9 cellular contexts compared by ENCODE assay signal in genomic region chr10:74153123-74153522, GRCh38. TPM values are rescaled to one million over a fixed set of nuclear protein-coding genes. Genes with fewer than 3 reads are reported as not detected.
DNase-seq lines count a peak whose midpoint lies in the region; ATAC-seq and TF ChIP-seq lines count a peak whose summit lies in the region.
"Had no signal": no experiment of that assay in that cellular context is flagged by ENCODE, and none has a peak within 500 bp of the region (broad histone marks: within the 10 kb centered on the region; RNA-seq: fewer than 3 reads in every experiment).

No MANE protein-coding gene starts in this region.

- H2BK12ac ChIP-seq in neuronal stem cell (ENCODE audit: low read length): no peak overlapping the region

- H2BK5ac ChIP-seq in neuronal stem cell (ENCODE audit: low read length): no peak overlapping the region

- H3K4ac ChIP-seq in neuronal stem cell (ENCODE audit: low read length): no peak overlapping the region

- no peak overlapping the region for H2AK5ac ChIP-seq in neuronal stem cell (ENCODE audit: low read depth, low read length)

- no peaks in the 10 kb centered on the region for H3K27me3 Mint-ChIP-seq in activated T-helper 17 cell treated with anti-CD3 and anti-CD28 coated beads, Interleukin-2, amount 50 U/mL, for 72 hours

- peaks cover 5% of the 10 kb centered on the region for H3K79me1 ChIP-seq in neuronal stem cell (ENCODE audit: low read depth, low read length)

- no peak overlapping the region for H3K14ac ChIP-seq in neuronal stem cell (ENCODE audit: low read length)

- H3K36me3 ChIP-seq in BLaER1: peaks cover 5% of the 10 kb centered on the region; the same call in 1 of the 2 replicates
- H3K36me3 ChIP-seq in brain microvascular endothelial cell (replicated peaks): no peaks in the 10 kb centered on the region
- no peaks in the 10 kb centered on the region for H3K36me3 ChIP-seq in muscle layer of duodenum (ENCODE audit: control insufficient read depth in 1 of 2, insufficient read depth in 2 of 2, low read length in 2 of 2)
- peaks cover 0 to 1% of the 10 kb centered on the region in 2 donors for H3K36me3 ChIP-seq in neuronal stem cell (replicated peaks in 1 of 2; ENCODE audit: control insufficient read depth in 2 of 2, insufficient read depth in 2 of 2, low read length in 2 of 2)
- no peaks in the 10 kb centered on the region for H3K36me3 ChIP-seq in left lung

- H4K20me1 ChIP-seq in BLaER1: peaks cover 15% of the 10 kb centered on the region; the same call in 1 of the 2 replicates

- no peak for ATAC-seq in activated T-helper 17 cell treated with anti-CD3 and anti-CD28 coated beads, Interleukin-2, amount 50 U/mL, for 72 hours (replicated peaks)
- no peak for ATAC-seq in left lung

- H3K4me1 Mint-ChIP-seq in activated T-helper 17 cell treated with anti-CD3 and anti-CD28 coated beads, Interleukin-2, amount 50 U/mL, for 72 hours: peaks cover 16% of the 10 kb centered on the region

- TF ChIP-seq CTCF in HL-60 (IDR thresholded peaks at IDR 0.05; ENCODE audit: insufficient read depth, low read length): no peak
- peak; percentile 66 for TF ChIP-seq CTCF in brain microvascular endothelial cell (IDR thresholded peaks at IDR 0.05; ENCODE audit: low read depth, low read length, missing control alignments)
- TF ChIP-seq CTCF in left lung (IDR thresholded peaks at IDR 0.05): peak in 1 of 2 donors; percentile 28

- in situ Hi-C loops in brain microvascular endothelial cell (cut with HindIII; ENCODE audit: low pct_ligation_motif_present, low sequenced_read_pairs): no loop called here

- H3K23ac ChIP-seq in neuronal stem cell (ENCODE audit: low read depth, low read length, poor library complexity): no peak overlapping the region

- H3K4me3 ChIP-seq in BLaER1 (no peak overlapping the region), HL-60 (replicated peaks; ENCODE audit: insufficient read depth, low read length) (peak overlapping the region; percentile 98), brain microvascular endothelial cell (ENCODE audit: low read depth, low read length) (no peak overlapping the region), muscle layer of duodenum (ENCODE audit: low read depth in 1 of 2, low read length in 2 of 2) (no peak overlapping the region), neuronal stem cell (ENCODE audit: low read length in 2 of 2) (no peak overlapping the region), left lung (peak overlapping the region in 1 of 2 donors; percentile 90)

- H3K9me3 Mint-ChIP-seq in activated T-helper 17 cell treated with anti-CD3 and anti-CD28 coated beads, Interleukin-2, amount 50 U/mL, for 72 hours: no peaks in the 10 kb centered on the region
- H3K9me3 Mint-ChIP-seq: brain had no signal

- no peak overlapping the region for H2AFZ ChIP-seq in neuronal stem cell (ENCODE audit: low read length)

- peaks cover 72% of the 10 kb centered on the region for H3K4me1 ChIP-seq in BLaER1
- peaks cover 3 to 40% of the 10 kb centered on the region in 2 donors for H3K4me1 ChIP-seq in muscle layer of duodenum (ENCODE audit: control insufficient read depth in 1 of 2, insufficient read depth in 2 of 2, low read length in 2 of 2)
- H3K4me1 ChIP-seq in neuronal stem cell (ENCODE audit: control insufficient read depth in 2 of 2, insufficient read depth in 1 of 2, low read depth in 1 of 2, low read length in 2 of 2): peaks cover 0 to 7% of the 10 kb centered on the region in 2 donors
- peaks cover 24 to 32% of the 10 kb centered on the region in 2 donors for H3K4me1 ChIP-seq in left lung

- H3K27ac ChIP-seq in BLaER1 (no peak overlapping the region), HL-60 (replicated peaks) (peak overlapping the region; percentile 13; the same call in 1 of the 2 replicates), brain microvascular endothelial cell (no peak overlapping the region), muscle layer of duodenum (ENCODE audit: low read length) (peak overlapping the region; percentile 2), neuronal stem cell (replicated peaks; ENCODE audit: low read length) (no peak overlapping the region), left lung (no peak overlapping the region)

- H3K9me3 ChIP-seq in BLaER1: no peaks in the 10 kb centered on the region
- H3K9me3 ChIP-seq in muscle layer of duodenum (ENCODE audit: control insufficient read depth in 1 of 2, low read length in 2 of 2): no peaks in the 10 kb centered on the region
- H3K9me3 ChIP-seq in neuronal stem cell (replicated peaks in 1 of 2; ENCODE audit: control insufficient read depth in 2 of 2, insufficient read depth in 1 of 2, low read depth in 1 of 2, low read length in 2 of 2): no peaks in the 10 kb centered on the region
- H3K9me3 ChIP-seq in left lung: no peaks in the 10 kb centered on the region

- H4K91ac ChIP-seq in neuronal stem cell (ENCODE audit: low read depth, low read length, poor library complexity): no peak overlapping the region

- no peak overlapping the region for H3K4me3 Mint-ChIP-seq in activated T-helper 17 cell treated with anti-CD3 and anti-CD28 coated beads, Interleukin-2, amount 50 U/mL, for 72 hours

- peak overlapping the region; percentile 92 for H3K4me2 ChIP-seq in BLaER1
- no peak overlapping the region for H3K4me2 ChIP-seq in neuronal stem cell (ENCODE audit: insufficient read depth, low read length, poor library complexity, severe bottlenecking)

- no peaks in the 10 kb centered on the region for H3K27me3 ChIP-seq in BLaER1
- H3K27me3 ChIP-seq in HL-60 (ENCODE audit: insufficient read depth, poor library complexity, severe bottlenecking): no peaks in the 10 kb centered on the region
- no peaks in the 10 kb centered on the region for H3K27me3 ChIP-seq in brain microvascular endothelial cell (replicated peaks)
- no peaks in the 10 kb centered on the region for H3K27me3 ChIP-seq in muscle layer of duodenum (ENCODE audit: low read depth, low read length)
- no peaks in the 10 kb centered on the region for H3K27me3 ChIP-seq in neuronal stem cell (ENCODE audit: control insufficient read depth in 3 of 3, insufficient read depth in 3 of 3, low read depth in 1 of 3, low read length in 3 of 3)
- no peaks in the 10 kb centered on the region for H3K27me3 ChIP-seq in left lung

- intact Hi-C loops in left lung (cut with DNase I): no loop called here

- no CpG with 5 or more reads among the region's 4 CpGs for WGBS in neuronal stem cell (ENCODE audit: extremely low coverage in 2 of 2, insufficient read length in 2 of 2, insufficient replicate concordance in 1 of 2), 2 donors

- no peak overlapping the region for H2BK120ac ChIP-seq in neuronal stem cell (ENCODE audit: low read depth, low read length)

- H4K8ac ChIP-seq in neuronal stem cell (ENCODE audit: low read depth, low read length): no peak overlapping the region

- no peak for DNase-seq in HL-60 (ENCODE audit: low read depth in 1 of 2, low spot score in 1 of 2)
- DNase-seq in brain microvascular endothelial cell: peak; percentile 78
- DNase-seq in neuronal stem cell (ENCODE audit: low spot score): no peak
- no peak for DNase-seq in ecto neural progenitor cell (ENCODE audit: low spot score)
- DNase-seq in left lung: no peak

- no peak overlapping the region for H3K27ac Mint-ChIP-seq in activated T-helper 17 cell treated with anti-CD3 and anti-CD28 coated beads, Interleukin-2, amount 50 U/mL, for 72 hours

- peaks cover 2% of the 10 kb centered on the region for H3K36me3 Mint-ChIP-seq in activated T-helper 17 cell treated with anti-CD3 and anti-CD28 coated beads, Interleukin-2, amount 50 U/mL, for 72 hours (ENCODE audit: low read depth)

- no peak overlapping the region for H2BK15ac ChIP-seq in neuronal stem cell (ENCODE audit: low read length)

- no peak overlapping the region for H3K9ac ChIP-seq in BLaER1
- no peak overlapping the region for H3K9ac ChIP-seq in neuronal stem cell (ENCODE audit: low read depth, low read length, poor library complexity)

- H3K18ac ChIP-seq in neuronal stem cell (ENCODE audit: low read length): no peak overlapping the region

RNA-seq across cellular contexts. Expression of gene ADK, which starts 2.1 kb away (rescaled TPM):
- polyA plus RNA-seq in neuronal stem cell (2013, experiment 1 of 2): 29.5 TPM
- 28.1 TPM for polyA plus RNA-seq in neuronal stem cell (2013, experiment 2 of 2)
- total RNA-seq in activated T-helper 17 cell treated with anti-CD3 and anti-CD28 coated beads, Interleukin-2, amount 50 U/mL, for 72 hours: 10 to 100 TPM; 51.4 to 72.1 TPM
- 10 to 100 TPM; 60.3 to 68.6 TPM for total RNA-seq in left lung

RNA-seq across cellular contexts. Expression of gene AP3M1, which starts 2.5 kb away (rescaled TPM):
- polyA plus RNA-seq in neuronal stem cell (2013, experiment 1 of 2): 37.3 TPM
- polyA plus RNA-seq in neuronal stem cell (2013, experiment 2 of 2): 36.7 TPM
- total RNA-seq in activated T-helper 17 cell treated with anti-CD3 and anti-CD28 coated beads, Interleukin-2, amount 50 U/mL, for 72 hours: 10 to 100 TPM; 32.5 to 55.0 TPM
- total RNA-seq in left lung: 10 to 100 TPM; 37.5 to 40.5 TPM

Comparison
In these comparisons a context has a peak if more than half of its experiments do, and no peak if none do; other contexts are left out.
1. H3K27ac ChIP-seq: peak in HL-60 (single experiment) and muscle layer of duodenum (single experiment); none in BLaER1 (single experiment), brain microvascular endothelial cell (single experiment), neuronal stem cell (single experiment) and left lung (0 of 2).